ENCODE assay signal across 9 cellular contexts in the genomic region with DNA sequence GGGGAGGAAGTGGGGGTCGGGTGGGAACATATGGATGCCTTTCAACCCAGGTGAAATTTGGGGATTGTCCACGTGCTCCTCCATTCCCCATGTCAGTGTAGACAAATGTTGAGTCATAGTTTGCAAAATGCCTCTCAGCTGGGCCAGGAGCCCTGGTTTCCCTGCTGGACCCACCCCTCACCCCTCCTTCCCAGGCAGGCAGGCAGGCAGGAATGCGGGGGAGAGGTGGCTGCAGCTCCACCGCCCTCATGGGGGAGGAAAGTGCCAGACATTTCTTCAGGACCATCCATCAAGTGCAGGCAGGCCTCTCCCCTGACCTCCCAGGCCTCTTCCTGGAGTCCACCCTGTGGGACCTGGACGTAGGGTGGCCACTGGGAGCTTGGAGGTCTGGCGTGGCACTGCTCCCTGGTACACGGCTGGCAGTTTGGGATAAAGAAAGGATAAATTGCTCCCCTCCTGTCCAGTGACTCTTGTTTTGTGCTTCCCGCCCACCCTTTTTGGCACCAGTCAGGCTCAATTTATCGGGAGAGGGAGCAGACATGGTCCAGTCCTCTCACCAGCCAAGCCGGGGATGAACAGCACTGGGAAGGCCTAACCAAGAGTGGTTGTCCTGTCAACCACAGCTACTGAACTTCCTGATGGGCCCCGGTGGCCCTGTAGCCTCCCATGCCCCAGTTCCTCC. TPM values are rescaled to one million over a fixed set of nuclear protein-coding genes. Genes with fewer than 3 reads are reported as not detected.
DNase-seq lines count a peak whose midpoint lies in the region; ATAC-seq lines count a peak whose summit lies in the region.
"Had no signal": no experiment of that assay in that cellular context is flagged by ENCODE, and none has a peak within 500 bp of the region (broad histone marks: within the 10 kb centered on the region; RNA-seq: fewer than 3 reads in every experiment).

No MANE protein-coding gene starts in this region.

- no peaks in the 10 kb centered on the region for H3K27me3 Mint-ChIP-seq in central memory CD8-positive, alpha-beta T cell
- no peaks in the 10 kb centered on the region for H3K27me3 Mint-ChIP-seq in activated CD4-positive, alpha-beta T cell treated with anti-CD3 and anti-CD28 coated beads, Interleukin-2, amount 10 ng/mL, durations not matched to agents 7 days and 5 days

- POLR2A ChIA-PET in activated CD4-positive, alpha-beta T cell treated with anti-CD3 and anti-CD28 coated beads, Interleukin-2, amount 10 ng/mL, durations not matched to agents 7 days and 5 days (lab: Charles Lee): no interaction called here

- no peak for ATAC-seq in central memory CD8-positive, alpha-beta T cell (replicated peaks; ENCODE audit: extremely low read depth, poor library complexity, severe bottlenecking)
- ATAC-seq in left lobe of liver: peak; percentile 16

- CTCF ChIA-PET in activated CD4-positive, alpha-beta T cell treated with anti-CD3 and anti-CD28 coated beads, Interleukin-2, amount 10 ng/mL, durations not matched to agents 7 days and 5 days (lab: Charles Lee): interaction anchor here (1.9 kb wide), 1 partner anchor 14 kb away, joined by 6 read pairs; no protein-coding TSS in a partner anchor

- H3K9me3 Mint-ChIP-seq in central memory CD8-positive, alpha-beta T cell: no peaks in the 10 kb centered on the region
- no peaks in the 10 kb centered on the region for H3K9me3 Mint-ChIP-seq in activated CD4-positive, alpha-beta T cell treated with anti-CD3 and anti-CD28 coated beads, Interleukin-2, amount 10 ng/mL, durations not matched to agents 7 days and 5 days

- peaks cover 3% of the 10 kb centered on the region for H3K36me3 Mint-ChIP-seq in central memory CD8-positive, alpha-beta T cell (ENCODE audit: insufficient read depth)
- H3K36me3 Mint-ChIP-seq in activated CD4-positive, alpha-beta T cell treated with anti-CD3 and anti-CD28 coated beads, Interleukin-2, amount 10 ng/mL, durations not matched to agents 7 days and 5 days (ENCODE audit: low read depth): no peaks in the 10 kb centered on the region

- H3K27ac ChIP-seq in substantia nigra (ENCODE audit: low read depth, low read length, poor library complexity, severe bottlenecking): peak overlapping the region; percentile 63

- DNase-seq in HS-5 (ENCODE audit: low read depth) (peak; percentile 36), left lobe of liver (ENCODE audit: low spot score) (no peak), substantia nigra (lab: John Stamatoyannopoulos, UW) (no peak), NCI-H2171 treated with DMSO at 0.1 percent for 48 hours (lab: John Stamatoyannopoulos, UW) (no peak), T-helper 9 cell (no peak)
- DNase-seq in central memory CD8-positive, alpha-beta T cell (ENCODE audit: low spot score in 2 of 2): no peak
- no peak for DNase-seq in activated CD4-positive, alpha-beta T cell treated with anti-CD3 and anti-CD28 coated beads, Interleukin-2, amount 10 ng/mL, durations not matched to agents 7 days and 5 days
- DNase-seq in stimulated activated CD4-positive, alpha-beta T cell treated with anti-CD3 and anti-CD28 coated beads, Interleukin-4, amount 100 ng/mL, for 24 hours: no peak
- DNase-seq: activated CD4-positive, alpha-beta T cell treated with anti-CD3 and anti-CD28 coated beads, Interleukin-2, amount 50 U/mL, for 1 hour had no signal

- H3K27ac Mint-ChIP-seq in central memory CD8-positive, alpha-beta T cell (ENCODE audit: low read depth): no peak overlapping the region
- H3K27ac Mint-ChIP-seq in activated CD4-positive, alpha-beta T cell treated with anti-CD3 and anti-CD28 coated beads, Interleukin-2, amount 10 ng/mL, durations not matched to agents 7 days and 5 days: no peak overlapping the region

- H3K4me1 Mint-ChIP-seq in central memory CD8-positive, alpha-beta T cell: no peaks in the 10 kb centered on the region
- peaks cover 3% of the 10 kb centered on the region for H3K4me1 Mint-ChIP-seq in activated CD4-positive, alpha-beta T cell treated with anti-CD3 and anti-CD28 coated beads, Interleukin-2, amount 10 ng/mL, durations not matched to agents 7 days and 5 days

- peak overlapping the region; percentile 11 for H3K4me3 Mint-ChIP-seq in central memory CD8-positive, alpha-beta T cell
- H3K4me3 Mint-ChIP-seq in activated CD4-positive, alpha-beta T cell treated with anti-CD3 and anti-CD28 coated beads, Interleukin-2, amount 10 ng/mL, durations not matched to agents 7 days and 5 days: no peak overlapping the region

RNA-seq across cellular contexts. Expression of a gene that starts 18.8 kb away (rescaled TPM):
- 7.1 TPM for total RNA-seq in left lobe of liver
- total RNA-seq in activated CD4-positive, alpha-beta T cell treated with anti-CD3 and anti-CD28 coated beads, Interleukin-2, amount 10 ng/mL, durations not matched to agents 7 days and 5 days: not detected

RNA-seq across cellular contexts. Expression of a gene that starts 26.5 kb away (rescaled TPM):
- 33.2 TPM for total RNA-seq in left lobe of liver
- total RNA-seq in activated CD4-positive, alpha-beta T cell treated with anti-CD3 and anti-CD28 coated beads, Interleukin-2, amount 10 ng/mL, durations not matched to agents 7 days and 5 days: 100 to 1,000 TPM; 192 to 223 TPM

RNA-seq across cellular contexts. Expression of a gene that starts 30.5 kb away (rescaled TPM):
- 21.9 TPM for total RNA-seq in left lobe of liver
- total RNA-seq in activated CD4-positive, alpha-beta T cell treated with anti-CD3 and anti-CD28 coated beads, Interleukin-2, amount 10 ng/mL, durations not matched to agents 7 days and 5 days: 10 to 100 TPM; 62.9 to 64.8 TPM

RNA-seq across cellular contexts. Expression of a gene that starts 38.8 kb away (rescaled TPM):
- total RNA-seq in left lobe of liver: 15.1 TPM
- total RNA-seq in activated CD4-positive, alpha-beta T cell treated with anti-CD3 and anti-CD28 coated beads, Interleukin-2, amount 10 ng/mL, durations not matched to agents 7 days and 5 days: 10 to 100 TPM; 36.1 to 39.6 TPM
